ENCODE assay signal across 20 cellular contexts in genomic region chr11:9756461-9756860, GRCh38.
A peak's percentile ranks its signal among the peaks of the same experiment; 100 is the strongest.
DNase-seq lines count a peak whose midpoint lies in the region; ATAC-seq and TF ChIP-seq lines count a peak whose summit lies in the region.
"Had no signal": no experiment of that assay in that cellular context is flagged by ENCODE, and none has a peak within 500 bp of the region (broad histone marks: within the 10 kb centered on the region; RNA-seq: fewer than 3 reads in every experiment).

No MANE protein-coding gene starts in this region.

- WGBS in esophagus muscularis mucosa: 94% methylated on average over 5 of the region's 5 CpGs
- no CpG with 5 or more reads among the region's 5 CpGs for WGBS in trophoblast cell (ENCODE audit: extremely low coverage, insufficient coverage, insufficient read length)

- BruUV-seq in Panc1 (replicated peaks; lab: Mats Ljungman, UMichigan): no TSS peak

- no peak overlapping the region for H3K23ac ChIP-seq in trophoblast cell (ENCODE audit: low read length)

- H3K27ac Mint-ChIP-seq in CD4-positive, alpha-beta memory T cell: peak overlapping the region in 4 of 7 donors; percentile 3 to 89 (median 54)

- no peak overlapping the region for H4K12ac ChIP-seq in trophoblast cell (ENCODE audit: low read depth, low read length)

- no peak for TF ChIP-seq EP300 in esophagus muscularis mucosa (IDR thresholded peaks at IDR 0.05)

- TF ChIP-seq CTCF in Panc1 (IDR thresholded peaks at IDR 0.05) (no peak), esophagus muscularis mucosa (IDR thresholded peaks at IDR 0.05) (no peak), BE2C (IDR thresholded peaks at IDR 0.05; ENCODE audit: low read depth, low read length) (no peak)

- no peak overlapping the region for H2BK12ac ChIP-seq in trophoblast cell (ENCODE audit: low read length)

- no peak overlapping the region for H3K4ac ChIP-seq in trophoblast cell (ENCODE audit: low read depth, low read length)

- no peaks in the 10 kb centered on the region for H3K27me3 ChIP-seq in CD4-positive, alpha-beta memory T cell (ENCODE audit: insufficient read depth, low read length)
- H3K27me3 ChIP-seq in Panc1 (ENCODE audit: control insufficient read depth, insufficient read depth, low read length) (no peaks in the 10 kb centered on the region), esophagus muscularis mucosa (no peaks in the 10 kb centered on the region), trophoblast cell (ENCODE audit: insufficient read depth, low read length) (no peaks in the 10 kb centered on the region), BE2C (no peaks in the 10 kb centered on the region)
- H3K27me3 ChIP-seq: adrenal gland had no signal

- TF ChIP-seq POLR2A in esophagus muscularis mucosa (IDR thresholded peaks at IDR 0.05; ENCODE audit: low read depth): no peak

- peak overlapping the region; percentile 16 for H2BK5ac ChIP-seq in trophoblast cell (ENCODE audit: low read depth, low read length, poor library complexity)

- H3K79me2 ChIP-seq in trophoblast cell (ENCODE audit: control insufficient read depth, insufficient read depth, low read length, poor library complexity): peaks cover 8% of the 10 kb centered on the region

- no peaks in the 10 kb centered on the region for H3K36me3 ChIP-seq in CD4-positive, alpha-beta memory T cell (ENCODE audit: insufficient read depth, low read length)
- H3K36me3 ChIP-seq in Panc1 (ENCODE audit: control insufficient read depth, insufficient read depth, low read length) (peaks cover 7% of the 10 kb centered on the region; the same call in 1 of the 2 replicates), esophagus muscularis mucosa (peaks cover 0 to 8% (median 6%) of the 10 kb centered on the region in 4 donors), trophoblast cell (ENCODE audit: control insufficient read depth in 1 of 2, insufficient read depth in 2 of 2, low read length in 2 of 2) (peaks cover 0 to 2% of the 10 kb centered on the region in 2 experiments), BE2C (no peaks in the 10 kb centered on the region)
- H3K36me3 ChIP-seq: adrenal gland had no signal

- H3K36me3 Mint-ChIP-seq in CD4-positive, alpha-beta memory T cell: peaks cover 0 to 5% of the 10 kb centered on the region in 2 donors
- H3K36me3 Mint-ChIP-seq: naive thymus-derived CD8-positive, alpha-beta T cell had no signal

- no peak overlapping the region for H4K91ac ChIP-seq in trophoblast cell (ENCODE audit: low read depth, low read length)

- H3K4me3 ChIP-seq in CD4-positive, alpha-beta memory T cell (ENCODE audit: low read length in 2 of 2): no peak overlapping the region
- H3K4me3 ChIP-seq in Panc1 (ENCODE audit: low read depth in 2 of 2, low read length in 2 of 2) (no peak overlapping the region), esophagus muscularis mucosa (no peak overlapping the region), trophoblast cell (ENCODE audit: low read depth, low read length) (no peak overlapping the region), BE2C (ENCODE audit: low read depth, low read length) (no peak overlapping the region)
- H3K4me3 ChIP-seq: adrenal gland, PC-9 had no signal

- no peak overlapping the region for H2AFZ ChIP-seq in trophoblast cell (ENCODE audit: insufficient read depth, low read length, poor library complexity)
- H2AFZ ChIP-seq: PC-9 had no signal

- POLR2A ChIA-PET in CD4-positive, alpha-beta memory T cell (lab: Charles Lee; ENCODE audit: partially characterized antibody): no interaction called here
- POLR2A ChIA-PET in Panc1 (lab: Charles Lee): no interaction called here

- no peak overlapping the region for H2AK5ac ChIP-seq in trophoblast cell (ENCODE audit: low read length)

- no peak overlapping the region for H4K8ac ChIP-seq in trophoblast cell (ENCODE audit: low read depth, low read length)

- H3K27me3 Mint-ChIP-seq in CD4-positive, alpha-beta memory T cell: no peaks in the 10 kb centered on the region
- H3K27me3 Mint-ChIP-seq: naive thymus-derived CD8-positive, alpha-beta T cell had no signal

- H2BK120ac ChIP-seq in trophoblast cell (ENCODE audit: insufficient read depth, low read length, poor library complexity): no peak overlapping the region

- CTCF ChIA-PET in CD4-positive, alpha-beta memory T cell (lab: Charles Lee; ENCODE audit: partially characterized antibody): interaction anchor here (1.0 kb wide), 1 partner anchor 221 kb away, joined by 4 read pairs; no protein-coding TSS in a partner anchor
- CTCF ChIA-PET in Panc1 (lab: Charles Lee): no interaction called here

- peaks cover 16% of the 10 kb centered on the region for H3K4me1 ChIP-seq in CD4-positive, alpha-beta memory T cell (ENCODE audit: insufficient read depth, low read length)
- H3K4me1 ChIP-seq in Panc1 (ENCODE audit: control insufficient read depth, insufficient read depth, low read length) (peaks cover 89% of the 10 kb centered on the region), esophagus muscularis mucosa (peaks cover 40 to 66% (median 52%) of the 10 kb centered on the region in 4 donors), trophoblast cell (ENCODE audit: control insufficient read depth in 1 of 2, insufficient read depth in 2 of 2, low read length in 2 of 2) (peaks cover 31 to 35% of the 10 kb centered on the region in 2 experiments), BE2C (peaks cover 6% of the 10 kb centered on the region)

- H3K14ac ChIP-seq in trophoblast cell (ENCODE audit: low read length): no peak overlapping the region

- H3K79me1 ChIP-seq in trophoblast cell (ENCODE audit: low read length): peaks cover 32% of the 10 kb centered on the region

- H3K4me3 Mint-ChIP-seq in CD4-positive, alpha-beta memory T cell: peak overlapping the region in 2 of 8 donors; percentile 35 to 49

- intact Hi-C loops in CD4-positive, alpha-beta memory T cell (cut with micrococcal nuclease): no loop called here
- intact Hi-C loops in Panc1 (cut with micrococcal nuclease; ENCODE audit: unreplicated experiment): loop anchor here (5.0 to 10.0 kb wide), 7 partner anchors 106 to 981 kb away; partner anchors contain the start of gene ADM
- intact Hi-C loops in esophagus muscularis mucosa (cut with DNase I): loop anchor here (5.0 to 10.0 kb wide), 4 partner anchors 101 to 551 kb away; partner anchors contain the start of gene ADM

- no peak overlapping the region for H3K4me2 ChIP-seq in trophoblast cell (ENCODE audit: low read length)
- H3K4me2 ChIP-seq: KMS-11, PC-9 had no signal

- no peak overlapping the region for H3K9ac ChIP-seq in trophoblast cell (ENCODE audit: low read length)
- H3K9ac ChIP-seq: KMS-11 had no signal

- H3K18ac ChIP-seq in trophoblast cell (ENCODE audit: low read length): no peak overlapping the region

- in situ Hi-C loops in Panc1 (cut with HindIII; ENCODE audit: low pct_unique_long_range_greater_than_20kb, low sequenced_read_pairs): no loop called here

- no peaks in the 10 kb centered on the region for H3K9me3 Mint-ChIP-seq in CD4-positive, alpha-beta memory T cell
- H3K9me3 Mint-ChIP-seq: naive thymus-derived CD8-positive, alpha-beta T cell had no signal

- H3K27ac ChIP-seq in CD4-positive, alpha-beta memory T cell (ENCODE audit: low read depth, low read length): no peak overlapping the region
- H3K27ac ChIP-seq in Panc1 (ENCODE audit: low read length) (peak overlapping the region; percentile 97), esophagus muscularis mucosa (replicated peaks in 1 of 4) (peak overlapping the region in 3 of 4 donors; percentile 7 to 31 (median 15)), trophoblast cell (ENCODE audit: low read depth, low read length) (peak overlapping the region; percentile 4)
- H3K27ac ChIP-seq: adrenal gland, KMS-11, PC-9 had no signal

- ATAC-seq in Panc1 (no peak), HG03354 (IDR thresholded peaks at IDR 0.05; ENCODE audit: poor library complexity, severe bottlenecking, unreplicated experiment) (no peak), HG02588 (IDR thresholded peaks at IDR 0.05; ENCODE audit: unreplicated experiment) (no peak)
- ATAC-seq: left lobe of liver; naive thymus-derived CD8-positive, alpha-beta T cell; right cardiac atrium had no signal

- no peaks in the 10 kb centered on the region for H3K9me3 ChIP-seq in CD4-positive, alpha-beta memory T cell (ENCODE audit: control insufficient read depth in 1 of 2, low read length in 2 of 2)
- H3K9me3 ChIP-seq in Panc1 (ENCODE audit: control insufficient read depth, insufficient read depth, low read depth, low read length): no peaks in the 10 kb centered on the region
- no peaks in the 10 kb centered on the region for H3K9me3 ChIP-seq in esophagus muscularis mucosa
- no peaks in the 10 kb centered on the region for H3K9me3 ChIP-seq in trophoblast cell (ENCODE audit: insufficient read depth, low read depth, low read length)
- H3K9me3 ChIP-seq in BE2C: no peaks in the 10 kb centered on the region
- H3K9me3 ChIP-seq: adrenal gland had no signal

- H3K4me1 Mint-ChIP-seq in CD4-positive, alpha-beta memory T cell: peaks cover 10 to 25% (median 17%) of the 10 kb centered on the region in 4 donors

- DNase-seq in CD4-positive, alpha-beta memory T cell: no peak
- DNase-seq in Panc1 (ENCODE audit: low read depth, low spot score): no peak
- DNase-seq in esophagus muscularis mucosa (ENCODE audit: extremely low spot score): no peak
- DNase-seq in trophoblast cell: peak; percentile 57 to 61
- no peak for DNase-seq in BE2C
- DNase-seq in activated gamma-delta T cell treated with Interleukin-2 at 50 U/mL for 16 hours: no peak
- DNase-seq: activated CD4-positive, CD25-positive, alpha-beta regulatory T cell treated with anti-CD3 and anti-CD28 coated beads, Interleukin-2, amount 50 U/mL, for 72 hours; adrenal gland; DMS 273 treated with DMSO at 0.1 percent for 48 hours; erythroblast; hypothalamus; naive thymus-derived CD8-positive, alpha-beta T cell; NCI-H510A; PC-9; stimulated activated CD4-positive, alpha-beta T cell treated with anti-CD3 and anti-CD28 coated beads, Interleukin-4, amount 100 ng/mL, for 4 hours had no signal

Comparison
In these comparisons a context has a peak if more than half of its experiments do, and no peak if none do; other contexts are left out.
1. DNase-seq: peak in trophoblast cell (2 of 2); none in CD4-positive, alpha-beta memory T cell (0 of 5), Panc1 (single experiment), esophagus muscularis mucosa (single experiment), BE2C (single experiment) and activated gamma-delta T cell treated with Interleukin-2 at 50 U/mL for 16 hours (single experiment).